In the genomic region with DNA sequence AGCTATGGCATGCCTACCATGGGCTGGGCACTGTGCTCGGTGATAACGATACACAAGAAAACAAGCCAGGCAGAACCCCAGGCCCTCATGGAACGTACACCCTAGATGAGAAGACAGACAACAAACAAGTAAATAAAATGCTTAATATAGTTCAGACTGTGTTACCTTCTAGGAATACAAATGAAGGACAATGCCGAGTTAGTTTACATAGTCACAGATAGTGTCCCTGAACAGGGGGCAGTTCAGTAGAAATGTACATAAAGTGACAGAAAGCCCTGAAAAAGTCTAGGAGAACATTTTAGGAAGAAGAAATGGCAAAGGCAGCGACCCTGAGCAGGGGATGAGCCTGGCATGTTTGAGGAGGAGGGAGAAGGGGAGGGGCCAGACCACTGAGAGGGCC, we compare ENCODE assay signal across 20 cellular contexts. TPM values are rescaled to one million over a fixed set of nuclear protein-coding genes. Genes with fewer than 3 reads are reported as not detected.
A peak's percentile ranks its signal among the peaks of the same experiment; 100 is the strongest.
DNase-seq lines count a peak whose midpoint lies in the region; ATAC-seq, FAIRE-seq and TF ChIP-seq lines count a peak whose summit lies in the region.
"Had no signal": no experiment of that assay in that cellular context is flagged by ENCODE, and none has a peak within 500 bp of the region (broad histone marks: within the 10 kb centered on the region; RNA-seq: fewer than 3 reads in every experiment).

No MANE protein-coding gene starts in this region.

- no peak for TF ChIP-seq RAD21 in HepG2 (CRISPR knock-in tag; IDR thresholded peaks at IDR 0.05)

- FAIRE-seq in HepG2 (lab: Jason Lieb, UNC): no peak
- FAIRE-seq: A204.1, GM19239 had no signal

- no peak overlapping the region for H2AFZ ChIP-seq in HepG2 (ENCODE audit: low read length)
- H2AFZ ChIP-seq: GM23248, PC-9 had no signal

- H3K36me3 Mint-ChIP-seq in effector memory CD8-positive, alpha-beta T cell (ENCODE audit: insufficient read depth): peaks cover 6% of the 10 kb centered on the region

- TF ChIP-seq EP300 in HepG2 (IDR thresholded peaks at IDR 0.05; ENCODE audit: low read depth in 2 of 2, low read length in 2 of 2) (no peak), HepG2 (CRISPR knock-in tag; IDR thresholded peaks at IDR 0.05; ENCODE audit: borderline replicate concordance) (no peak)

- H3K9me3 Mint-ChIP-seq in effector memory CD8-positive, alpha-beta T cell: no peaks in the 10 kb centered on the region

- TF ChIP-seq CTCF in HepG2 (CRISPR knock-in tag; IDR thresholded peaks at IDR 0.05) (no peak), right lobe of liver (IDR thresholded peaks at IDR 0.05) (no peak)

- no peak for TF ChIP-seq POLR2A in HepG2 (IDR thresholded peaks at IDR 0.05; ENCODE audit: insufficient read depth in 1 of 2, low read depth in 2 of 2, low read length in 2 of 2)
- TF ChIP-seq POLR2A in right lobe of liver (IDR thresholded peaks at IDR 0.05): no peak

- H3K9ac ChIP-seq in HepG2 (ENCODE audit: insufficient read depth, low read depth, low read length): no peak overlapping the region
- H3K9ac ChIP-seq: GM23248 had no signal

- H3K4me3 Mint-ChIP-seq in effector memory CD8-positive, alpha-beta T cell: no peak overlapping the region

- intact Hi-C loops in HepG2 (cut with micrococcal nuclease; ENCODE audit: unreplicated experiment): no loop called here
- intact Hi-C loops in right lobe of liver (cut with DNase I): no loop called here

- BruUV-seq in HepG2 (replicated peaks; lab: Mats Ljungman, UMichigan): no TSS peak

- H4K20me1 ChIP-seq in HepG2 (ENCODE audit: insufficient read depth, low read length): no peaks in the 10 kb centered on the region

- no peak overlapping the region for H3K4me2 ChIP-seq in HepG2 (ENCODE audit: low read depth, low read length)

- CTCF ChIA-PET in HepG2 (lab: Yijun Ruan, JAX; ENCODE audit: low intra/inter-chr PET ratio, low total read pairs): no interaction called here

- peak overlapping the region; percentile 38 to 79 for H3K27ac Mint-ChIP-seq in effector memory CD8-positive, alpha-beta T cell

- ATAC-seq in HepG2 (no peak), right lobe of liver (no peak), GM21529 (IDR thresholded peaks at IDR 0.05; ENCODE audit: unreplicated experiment) (no peak), GM18909 (IDR thresholded peaks at IDR 0.05; ENCODE audit: poor library complexity, unreplicated experiment) (no peak)
- ATAC-seq in effector memory CD8-positive, alpha-beta T cell (replicated peaks): no peak

- no peaks in the 10 kb centered on the region for H3K79me2 ChIP-seq in HepG2 (ENCODE audit: insufficient read depth, low read length)

- in situ Hi-C loops in HepG2 (cut with HindIII; ENCODE audit: extremely low pct_ligation_motif_present, low pct_unique_long_range_greater_than_20kb): loop anchor here (25.0 kb wide), 1 partner anchor 271 kb away; a partner anchor contains a TSS

- no peaks in the 10 kb centered on the region for H3K27me3 Mint-ChIP-seq in effector memory CD8-positive, alpha-beta T cell

- H3K27me3 ChIP-seq in HepG2 (ENCODE audit: control insufficient read depth in 1 of 2, insufficient read depth in 2 of 2, low read length in 2 of 2): no peaks in the 10 kb centered on the region
- H3K27me3 ChIP-seq in right lobe of liver: no peaks in the 10 kb centered on the region

- no peak overlapping the region for H3K27ac ChIP-seq in HepG2 (ENCODE audit: extremely low read length, insufficient read depth, low read length)
- H3K27ac ChIP-seq in right lobe of liver: no peak overlapping the region
- H3K27ac ChIP-seq: C4-2B, GM23248, HL-60 had no signal

- WGBS in HepG2 (ENCODE audit: low lambda C conversion rate): 55% methylated on average over 5 of the region's 5 CpGs
- 60% methylated on average over 4 of the region's 5 CpGs for WGBS in right lobe of liver (ENCODE audit: insufficient coverage, low coverage, low lambda C conversion rate, missing lambda C conversion rate)

- H3K4me1 ChIP-seq in HepG2 (ENCODE audit: insufficient read depth, low read length) (peaks cover 36% of the 10 kb centered on the region), right lobe of liver (peaks cover 0 to 23% (median 7%) of the 10 kb centered on the region in 4 donors)

- DNase-seq in HepG2 (ENCODE audit: low spot score) (no peak), right lobe of liver (no peak), retina (peak; percentile 1), NCI-H1436 treated with DMSO at 0.1 percent for 48 hours (lab: John Stamatoyannopoulos, UW) (no peak)
- no peak for DNase-seq in effector memory CD8-positive, alpha-beta T cell
- no peak for DNase-seq in activated CD8-positive, alpha-beta memory T cell treated with anti-CD3 and anti-CD28 coated beads, Interleukin-2, amount 50 U/mL, for 4 hours
- DNase-seq: Calu3, GM23248, KG1, NCI-H1048, NCI-H187, NCI-H446 treated with DMSO at 0.1 percent for 48 hours, NCI-H774, PC-9 had no signal

- no peaks in the 10 kb centered on the region for H3K9me3 ChIP-seq in HepG2 (ENCODE audit: low read length)
- H3K9me3 ChIP-seq in right lobe of liver: no peaks in the 10 kb centered on the region

- H3K36me3 ChIP-seq in HepG2 (replicated peaks in 1 of 2; ENCODE audit: control insufficient read depth in 1 of 2, insufficient read depth in 2 of 2, low read length in 2 of 2) (peaks cover 3 to 4% of the 10 kb centered on the region in 2 experiments; a peak in 4 of 5 replicates), right lobe of liver (peaks cover 0 to 33% (median 8%) of the 10 kb centered on the region in 4 donors)

- POLR2A ChIA-PET in HepG2 (lab: Yijun Ruan, JAX): no interaction called here

- no peak overlapping the region for H3K4me3 ChIP-seq in HepG2 (replicated peaks in 1 of 3; ENCODE audit: insufficient read depth in 1 of 3, low read depth in 2 of 3, low read length in 3 of 3)
- H3K4me3 ChIP-seq in right lobe of liver: no peak overlapping the region
- H3K4me3 ChIP-seq: GM23248, PC-9 had no signal

- peaks cover 27 to 31% of the 10 kb centered on the region in 2 donors for H3K4me1 Mint-ChIP-seq in effector memory CD8-positive, alpha-beta T cell (ENCODE audit: low read depth in 2 of 2)

TF ChIP-seq in HepG2, 621 proteins besides CTCF, POLR2A, EP300 and RAD21 (continues in another document):
- TF ChIP-seq ZNF577 (CRISPR knock-in tag; IDR thresholded peaks at IDR 0.05; ENCODE audit: borderline replicate concordance, low read depth) (no peak), SKI (IDR thresholded peaks at IDR 0.05; ENCODE audit: partially characterized antibody) (peak; percentile 26), BCL6 (CRISPR knock-in tag; IDR thresholded peaks at IDR 0.05) (peak; percentile 96), FOXP1 (IDR thresholded peaks at IDR 0.05) (no peak), FOXP1 (CRISPR knock-in tag; IDR thresholded peaks at IDR 0.05) (peak; percentile 67; the same call in 1 of the 2 replicates), SOX5 (CRISPR knock-in tag; IDR thresholded peaks at IDR 0.05; ENCODE audit: borderline replicate concordance) (peak; percentile 37; the same call in 1 of the 2 replicates), SOX6 (IDR thresholded peaks at IDR 0.05) (no peak), SOX6 (CRISPR knock-in tag; IDR thresholded peaks at IDR 0.05) (peak; percentile 32; the same call in 1 of the 2 replicates), ZNF263 (CRISPR knock-in tag; IDR thresholded peaks at IDR 0.05) (peak; percentile 54; the same call in 1 of the 2 replicates), RXRB (CRISPR knock-in tag; IDR thresholded peaks at IDR 0.05; ENCODE audit: borderline replicate concordance) (peak; percentile 17; the same call in 1 of the 2 replicates)
- TF ChIP-seq, protein P1, sequence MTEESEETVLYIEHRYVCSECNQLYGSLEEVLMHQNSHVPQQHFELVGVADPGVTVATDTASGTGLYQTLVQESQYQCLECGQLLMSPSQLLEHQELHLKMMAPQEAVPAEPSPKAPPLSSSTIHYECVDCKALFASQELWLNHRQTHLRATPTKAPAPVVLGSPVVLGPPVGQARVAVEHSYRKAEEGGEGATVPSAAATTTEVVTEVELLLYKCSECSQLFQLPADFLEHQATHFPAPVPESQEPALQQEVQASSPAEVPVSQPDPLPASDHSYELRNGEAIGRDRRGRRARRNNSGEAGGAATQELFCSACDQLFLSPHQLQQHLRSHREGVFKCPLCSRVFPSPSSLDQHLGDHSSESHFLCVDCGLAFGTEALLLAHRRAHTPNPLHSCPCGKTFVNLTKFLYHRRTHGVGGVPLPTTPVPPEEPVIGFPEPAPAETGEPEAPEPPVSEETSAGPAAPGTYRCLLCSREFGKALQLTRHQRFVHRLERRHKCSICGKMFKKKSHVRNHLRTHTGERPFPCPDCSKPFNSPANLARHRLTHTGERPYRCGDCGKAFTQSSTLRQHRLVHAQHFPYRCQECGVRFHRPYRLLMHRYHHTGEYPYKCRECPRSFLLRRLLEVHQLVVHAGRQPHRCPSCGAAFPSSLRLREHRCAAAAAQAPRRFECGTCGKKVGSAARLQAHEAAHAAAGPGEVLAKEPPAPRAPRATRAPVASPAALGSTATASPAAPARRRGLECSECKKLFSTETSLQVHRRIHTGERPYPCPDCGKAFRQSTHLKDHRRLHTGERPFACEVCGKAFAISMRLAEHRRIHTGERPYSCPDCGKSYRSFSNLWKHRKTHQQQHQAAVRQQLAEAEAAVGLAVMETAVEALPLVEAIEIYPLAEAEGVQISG (CRISPR knock-in tag; IDR thresholded peaks at IDR 0.05): no peak

RNA-seq across cellular contexts. Expression of a gene that starts 21.7 kb away (rescaled TPM):
- total RNA-seq in HepG2 (2016; rRNA removed; fragmentation: Illumina TruSeq; extraction: Trizol): 4.0 and 7.1 TPM in 2 replicates
- total RNA-seq in HepG2 (2016; cell fraction: cytosol; rRNA removed; fragmentation: Illumina TruSeq; extraction: Trizol; ENCODE audit: low read depth): 1.7 and 1.8 TPM in 2 replicates
- 2.8 and 7.3 TPM in 2 replicates for total RNA-seq in HepG2 (2016; cell fraction: insoluble cytoplasmic fraction; rRNA removed; fragmentation: Illumina TruSeq; extraction: Trizol)
- 4.9 and 5.0 TPM in 2 replicates for total RNA-seq in HepG2 (2016; cell fraction: membrane; rRNA removed; fragmentation: Illumina TruSeq; extraction: Trizol)
- total RNA-seq in HepG2 (2016; cell fraction: nucleus; rRNA removed; fragmentation: Illumina TruSeq; extraction: Trizol): 9.2 and 10.1 TPM in 2 replicates
- 15.1 and 17.1 TPM in 2 replicates for polyA plus RNA-seq in HepG2 (2011; rRNA removed)
- 9.8 and 10.8 TPM in 2 replicates for polyA plus RNA-seq in HepG2 (2011; cell fraction: cytosol; rRNA removed)
- polyA plus RNA-seq in HepG2 (2011; cell fraction: nucleus; rRNA removed): 31.0 and 32.0 TPM in 2 replicates
- 4.3 and 4.5 TPM in 2 replicates for polyA plus RNA-seq in HepG2 (2012)
- polyA plus RNA-seq in HepG2 (2016; cell fraction: cytosol; fragmentation: Illumina TruSeq; extraction: Trizol; ENCODE audit: low read depth): 1.2 and 1.3 TPM in 2 replicates
- 3.2 and 3.9 TPM in 2 replicates for polyA plus RNA-seq in HepG2 (2016; cell fraction: insoluble cytoplasmic fraction; fragmentation: Illumina TruSeq; extraction: Trizol; ENCODE audit: low read depth)
- polyA plus RNA-seq in HepG2 (2016; cell fraction: membrane; fragmentation: Illumina TruSeq; extraction: Trizol; ENCODE audit: low read depth): 2.6 TPM in 2 replicates
- 16.4 and 21.5 TPM in 2 replicates for polyA plus RNA-seq in HepG2 (2016; cell fraction: nucleus; fragmentation: Illumina TruSeq; extraction: Trizol; ENCODE audit: insufficient read depth, low read depth)
- polyA minus RNA-seq in HepG2 (2011; rRNA and poly(A)+ RNA removed; ENCODE audit: low replicate concordance): 40.2 and 159 TPM in 2 replicates
- polyA minus RNA-seq in HepG2 (2011; cell fraction: cytosol; rRNA and poly(A)+ RNA removed): 4.4 and 5.1 TPM in 2 replicates
- 10.6 and 10.7 TPM in 2 replicates for polyA minus RNA-seq in HepG2 (2011; cell fraction: nucleus; rRNA and poly(A)+ RNA removed)
- 10 to 100 TPM in 1 of 6 experiments, 1 to 10 TPM in 5; 4.7 to 11.1 (median 6.5) TPM for total RNA-seq in right lobe of liver
